In genomic region chr17:45785373-45786193, GRCh38 we compare ENCODE assay signal across 10 cellular contexts. TPM values are rescaled to one million over a fixed set of nuclear protein-coding genes. Genes with fewer than 3 reads are reported as not detected.
DNase-seq lines count a peak whose midpoint lies in the region; ATAC-seq, FAIRE-seq and TF ChIP-seq lines count a peak whose summit lies in the region.
"Had no signal": no experiment of that assay in that cellular context is flagged by ENCODE, and none has a peak within 500 bp of the region (broad histone marks: within the 10 kb centered on the region; RNA-seq: fewer than 3 reads in every experiment).

No MANE protein-coding gene starts in this region.

- no peak overlapping the region for H3K27ac ChIP-seq in HEK293 (ENCODE audit: extremely low read depth, low read depth, low read length)
- H3K27ac ChIP-seq in keratinocyte (ENCODE audit: control insufficient read depth, insufficient read depth, low read length) = no peak overlapping the region
- no peak overlapping the region for H3K27ac ChIP-seq in smooth muscle cell (ENCODE audit: low read depth)

- peaks cover 7% of the 10 kb centered on the region for H3F3A ChIP-seq in smooth muscle cell (ENCODE audit: low read depth)

- no peaks in the 10 kb centered on the region for H3K9me1 ChIP-seq in keratinocyte (ENCODE audit: control insufficient read depth, extremely low read depth, insufficient read depth, low read length)

- no peak for DNase-seq in keratinocyte (ENCODE audit: low read depth, low spot score)
- DNase-seq in smooth muscle cell (lab: John Stamatoyannopoulos, UW; ENCODE audit: unreplicated experiment) = no peak

- H4K20me1 ChIP-seq in keratinocyte (ENCODE audit: control insufficient read depth, extremely low read depth, insufficient read depth, low read length) (no peaks in the 10 kb centered on the region), smooth muscle cell (ENCODE audit: low read depth) (no peaks in the 10 kb centered on the region)

- H3K36me3 ChIP-seq in HEK293 (ENCODE audit: control insufficient read depth in 2 of 2, insufficient read depth in 1 of 2, low read length in 2 of 2) (no peaks in the 10 kb centered on the region), keratinocyte (ENCODE audit: control insufficient read depth in 2 of 2, extremely low read depth in 1 of 2, insufficient read depth in 2 of 2, low read length in 2 of 2) (no peaks in the 10 kb centered on the region), smooth muscle cell (ENCODE audit: low read depth) (no peaks in the 10 kb centered on the region)

- ATAC-seq in activated T-helper 17 cell treated with anti-CD3 and anti-CD28 coated beads, Interleukin-2, amount 50 U/mL, for 72 hours (replicated peaks) = no peak
- ATAC-seq in HG02623 (IDR thresholded peaks at IDR 0.05; ENCODE audit: unreplicated experiment) = no peak
- ATAC-seq in activated CD4-positive, CD25-positive, alpha-beta regulatory T cell treated with anti-CD3 and anti-CD28 coated beads, Interleukin-2, amount 50 U/mL, for 24 hours = no peak
- no peak for ATAC-seq in GM19455 (IDR thresholded peaks at IDR 0.05; ENCODE audit: unreplicated experiment)
- no peak for ATAC-seq in HG03457 (IDR thresholded peaks at IDR 0.05; ENCODE audit: unreplicated experiment)

- H3K9me3 Mint-ChIP-seq in activated T-helper 17 cell treated with anti-CD3 and anti-CD28 coated beads, Interleukin-2, amount 50 U/mL, for 72 hours = no peaks in the 10 kb centered on the region

- H3K79me2 ChIP-seq in keratinocyte (ENCODE audit: control insufficient read depth, insufficient read depth, low read length) (no peaks in the 10 kb centered on the region), smooth muscle cell (ENCODE audit: low read depth) (no peaks in the 10 kb centered on the region)

- POLR2A ChIA-PET in HEK293 (lab: Yijun Ruan, JAX) = no interaction called here

- H3K4me3 Mint-ChIP-seq in activated T-helper 17 cell treated with anti-CD3 and anti-CD28 coated beads, Interleukin-2, amount 50 U/mL, for 72 hours = peak overlapping the region; percentile 60

- H3K9me3 ChIP-seq in HEK293 (ENCODE audit: control insufficient read depth, insufficient read depth, low read depth, low read length) (no peaks in the 10 kb centered on the region), keratinocyte (ENCODE audit: control insufficient read depth, low read depth, low read length) (no peaks in the 10 kb centered on the region), smooth muscle cell (replicated peaks; ENCODE audit: low read depth) (no peaks in the 10 kb centered on the region)

- no peak for TF ChIP-seq CTCF in HEK293 (tag by site-specific recombination; IDR thresholded peaks at IDR 0.05)
- no peak for TF ChIP-seq CTCF in keratinocyte (optimal IDR thresholded peaks at IDR 0.05 in 1 of 3, IDR thresholded peaks at IDR 0.05 in 1 of 3, conservative IDR thresholded peaks at IDR 0.05 in 1 of 3; ENCODE audit: extremely low read depth in 1 of 3, insufficient read depth in 2 of 3, low read length in 3 of 3)
- no peak for TF ChIP-seq CTCF in smooth muscle cell (IDR thresholded peaks at IDR 0.05; ENCODE audit: borderline replicate concordance, insufficient read depth, poor library complexity, severe bottlenecking)

- peaks cover 49% of the 10 kb centered on the region for H3K27me3 Mint-ChIP-seq in activated T-helper 17 cell treated with anti-CD3 and anti-CD28 coated beads, Interleukin-2, amount 50 U/mL, for 72 hours

- H3K27ac Mint-ChIP-seq in activated T-helper 17 cell treated with anti-CD3 and anti-CD28 coated beads, Interleukin-2, amount 50 U/mL, for 72 hours = no peak overlapping the region

- 20% methylated on average over 40 of the region's 40 CpGs for WGBS in smooth muscle cell (ENCODE audit: low lambda C conversion rate)

- H3K4me1 ChIP-seq in HEK293 (ENCODE audit: control insufficient read depth, insufficient read depth, low read length) (no peaks in the 10 kb centered on the region), keratinocyte (ENCODE audit: control insufficient read depth, extremely low read depth, insufficient read depth, low read length) (peaks cover 7% of the 10 kb centered on the region), smooth muscle cell (ENCODE audit: low read depth) (peaks cover 12% of the 10 kb centered on the region)

- CTCF ChIA-PET in HEK293 (lab: Yijun Ruan, JAX) = interaction anchor here (0.6 to 4.6 kb wide), 2 partner anchors 12 to 46 kb away, joined by 3 to 35 read pairs; no protein-coding TSS in a partner anchor

- no peaks in the 10 kb centered on the region for H3K4me1 Mint-ChIP-seq in activated T-helper 17 cell treated with anti-CD3 and anti-CD28 coated beads, Interleukin-2, amount 50 U/mL, for 72 hours

- H3K9ac ChIP-seq in keratinocyte (ENCODE audit: control insufficient read depth, extremely low read depth, insufficient read depth, low read length) = no peak overlapping the region
- H3K9ac ChIP-seq in smooth muscle cell (ENCODE audit: low read depth) = no peak overlapping the region

- peaks cover 90% of the 10 kb centered on the region for H3K27me3 ChIP-seq in keratinocyte (ENCODE audit: control insufficient read depth, extremely low read depth, insufficient read depth, low read length)
- H3K27me3 ChIP-seq in smooth muscle cell (ENCODE audit: low read depth) = peaks cover 99% of the 10 kb centered on the region

- H3K4me3 ChIP-seq in HEK293 (ENCODE audit: low read depth, low read length) = peak overlapping the region; percentile 56
- H3K4me3 ChIP-seq in keratinocyte (ENCODE audit: control insufficient read depth in 2 of 3, extremely low read depth in 1 of 3, insufficient read depth in 2 of 3, low read depth in 1 of 3, low read length in 3 of 3) = peak overlapping the region in 1 of 3 experiments; percentile 28
- peak overlapping the region; percentile 53 for H3K4me3 ChIP-seq in smooth muscle cell

- no peaks in the 10 kb centered on the region for H3K36me3 Mint-ChIP-seq in activated T-helper 17 cell treated with anti-CD3 and anti-CD28 coated beads, Interleukin-2, amount 50 U/mL, for 72 hours (ENCODE audit: low read depth)

- H3K4me2 ChIP-seq in keratinocyte (ENCODE audit: control insufficient read depth, extremely low read depth, insufficient read depth, low read depth, low read length) = peak overlapping the region; percentile 55
- peak overlapping the region; percentile 96 for H3K4me2 ChIP-seq in smooth muscle cell

- no peak for FAIRE-seq in keratinocyte (lab: Jason Lieb, UNC)

- no peak overlapping the region for H2AFZ ChIP-seq in keratinocyte (ENCODE audit: control insufficient read depth, low read length)
- peak overlapping the region; percentile 36 for H2AFZ ChIP-seq in smooth muscle cell (ENCODE audit: low read depth)

- dilution Hi-C loops in keratinocyte (cut with MboI; ENCODE audit: extremely low pct_ligation_motif_present, low sequenced_read_pairs) = no loop called here

TF ChIP-seq in HEK293, 187 proteins besides CTCF, POLR2A, EP300 and RAD21:
- no peak for TF ChIP-seq ZNF596 (tag by site-specific recombination; IDR thresholded peaks at IDR 0.05)
- TF ChIP-seq ZIC2 (tag by site-specific recombination; IDR thresholded peaks at IDR 0.05) = no peak
- no peak for TF ChIP-seq ZBTB48 (tag by site-specific recombination; IDR thresholded peaks at IDR 0.05)
- TF ChIP-seq GLIS1 (tag by site-specific recombination; IDR thresholded peaks at IDR 0.05) = no peak
- TF ChIP-seq KLF16 (tag by site-specific recombination; IDR thresholded peaks at IDR 0.05) = no peak
- no peak for TF ChIP-seq ZNF132 (tag by site-specific recombination; IDR thresholded peaks at IDR 0.05; ENCODE audit: borderline replicate concordance)
- TF ChIP-seq HIC1 (tag by site-specific recombination; IDR thresholded peaks at IDR 0.05) = no peak
- TF ChIP-seq YY2 (tag by site-specific recombination; IDR thresholded peaks at IDR 0.05) = no peak
- TF ChIP-seq ZNF792 (tag by site-specific recombination; IDR thresholded peaks at IDR 0.05) = no peak

RNA-seq across cellular contexts. Expression of gene CRHR1, which starts 1.5 kb away (rescaled TPM):
- under 1 TPM in 1 of 2 donors, not detected in 1; 0.71 TPM for total RNA-seq in activated T-helper 17 cell treated with anti-CD3 and anti-CD28 coated beads, Interleukin-2, amount 50 U/mL, for 72 hours
- not detected in 3 replicates for polyA plus RNA-seq in keratinocyte
- polyA plus RNA-seq in keratinocyte (2011; ENCODE audit: low read depth) = not detected
- not detected in 2 replicates for polyA plus RNA-seq in keratinocyte (2011; cell fraction: cytosol; rRNA removed)
- not detected in 2 replicates for polyA plus RNA-seq in keratinocyte (2011; cell fraction: nucleus; rRNA removed)
- polyA plus RNA-seq in keratinocyte (2012; ENCODE audit: low replicate concordance) = not detected in 2 replicates
- polyA minus RNA-seq in keratinocyte = not detected in 3 replicates
- not detected for polyA minus RNA-seq in keratinocyte (2011; cell fraction: cytosol; rRNA and poly(A)+ RNA removed)
- polyA minus RNA-seq in keratinocyte (2011; cell fraction: nucleus; rRNA and poly(A)+ RNA removed) = not detected in 2 replicates
- 0.09 TPM in 1 of 2 replicates, not detected in the other for total RNA-seq in smooth muscle cell
- not detected in 2 replicates for polyA plus RNA-seq in smooth muscle cell
- total RNA-seq: M059J had no signal

RNA-seq across cellular contexts. Expression of gene SPPL2C, which starts 59.1 kb away (rescaled TPM):
- not detected for total RNA-seq in activated T-helper 17 cell treated with anti-CD3 and anti-CD28 coated beads, Interleukin-2, amount 50 U/mL, for 72 hours
- polyA plus RNA-seq in keratinocyte (not detected in 3 replicates), smooth muscle cell (not detected in 2 replicates)
- polyA plus RNA-seq in keratinocyte (2011; ENCODE audit: low read depth) = not detected
- not detected in 2 replicates for polyA plus RNA-seq in keratinocyte (2011; cell fraction: cytosol; rRNA removed)
- polyA plus RNA-seq in keratinocyte (2011; cell fraction: nucleus; rRNA removed) = not detected in 2 replicates
- polyA plus RNA-seq in keratinocyte (2012; ENCODE audit: low replicate concordance) = not detected in 2 replicates
- not detected in 3 replicates for polyA minus RNA-seq in keratinocyte
- polyA minus RNA-seq in keratinocyte (2011; cell fraction: cytosol; rRNA and poly(A)+ RNA removed) = not detected
- not detected in 2 replicates for polyA minus RNA-seq in keratinocyte (2011; cell fraction: nucleus; rRNA and poly(A)+ RNA removed)
- not detected in 2 replicates for total RNA-seq in smooth muscle cell
- total RNA-seq: M059J had no signal
- polyA plus RNA-seq: adipose tissue had no signal
